25 cellular contexts compared by ENCODE assay signal in genomic region chr2:204670756-204671155, GRCh38.
"Had no signal": no experiment of that assay in that cellular context is flagged by ENCODE, and none has a peak within 500 bp of the region (broad histone marks: within the 10 kb centered on the region; RNA-seq: fewer than 3 reads in every experiment).

No MANE protein-coding gene starts in this region.

- H3K36me3 Mint-ChIP-seq: naive B cell; natural killer cell; stimulated activated naive B cell treated with anti-CD40 and anti-IgM and Interleukin-4, amounts not matched to agents 10 μg/mL and 1 μg/mL and 100 μg/mL, for 72 hours had no signal

- H3K36me3 ChIP-seq: lower lobe of right lung, ovary, right atrium auricular region, stomach, thyroid gland, transverse colon, upper lobe of left lung had no signal

- H3K27ac Mint-ChIP-seq: mesothelial cell of epicardium; naive B cell; natural killer cell; progenitor cell of endocrine pancreas; stimulated activated naive B cell treated with anti-CD40 and anti-IgM and Interleukin-4, amounts not matched to agents 10 μg/mL and 1 μg/mL and 100 μg/mL, for 72 hours had no signal

- H3K4me3 Mint-ChIP-seq: mesothelial cell of epicardium; naive B cell; natural killer cell; stimulated activated naive B cell treated with anti-CD40 and anti-IgM and Interleukin-4, amounts not matched to agents 10 μg/mL and 1 μg/mL and 100 μg/mL, for 72 hours had no signal

- ATAC-seq: left ventricle myocardium superior; lower lobe of right lung; natural killer cell; sciatic nerve; stimulated activated naive B cell treated with anti-CD40 and anti-IgM and Interleukin-4, amounts not matched to agents 10 μg/mL and 1 μg/mL and 100 μg/mL, for 72 hours; stimulated activated naive CD8-positive, alpha-beta T cell treated with anti-CD3 and anti-CD28 coated beads, Interleukin-15, Interleukin-2, amounts not matched to agents 100 U/mL and 50 U/mL, for 24 hours had no signal

- H3K9me3 ChIP-seq: lower lobe of right lung, ovary, right atrium auricular region, stomach, testis, thyroid gland, transverse colon, upper lobe of left lung had no signal

- H3K4me1 Mint-ChIP-seq: naive B cell; natural killer cell; stimulated activated naive B cell treated with anti-CD40 and anti-IgM and Interleukin-4, amounts not matched to agents 10 μg/mL and 1 μg/mL and 100 μg/mL, for 72 hours had no signal

- H3K4me2 ChIP-seq: hepatocyte had no signal

- H3K27me3 ChIP-seq: hepatocyte, ovary, right atrium auricular region, stomach, testis, thyroid gland, transverse colon, upper lobe of left lung had no signal

- H3K9me3 Mint-ChIP-seq: mesothelial cell of epicardium; stimulated activated naive B cell treated with anti-CD40 and anti-IgM and Interleukin-4, amounts not matched to agents 10 μg/mL and 1 μg/mL and 100 μg/mL, for 72 hours had no signal

- H3K4me3 ChIP-seq: hepatocyte, lower lobe of right lung, ovary, right atrium auricular region, skin epidermis, stomach, testis, thyroid gland, transverse colon, upper lobe of left lung had no signal

- DNase-seq: islet precursor cell; left ventricle myocardium superior; lower lobe of right lung; mammary epithelial cell; mesendoderm; naive B cell; natural killer cell; ovary; stimulated activated CD4-positive, alpha-beta T cell treated with anti-CD3 and anti-CD28 coated beads, Interleukin-12 subunit alpha, Interleukin-12 subunit beta, amount 100 ng/mL, for 4 hours; stimulated activated CD4-positive, alpha-beta T cell treated with anti-CD3 and anti-CD28 coated beads, Interleukin-15, amount 100 ng/mL, for 24 hours; stimulated activated CD4-positive, alpha-beta T cell treated with anti-CD3 and anti-CD28 coated beads, Interleukin-2, amount 100 ng/mL, for 24 hours; stimulated activated CD4-positive, alpha-beta T cell treated with anti-CD3 and anti-CD28 coated beads, Interleukin-4, amount 100 ng/mL, for 1 hour; stimulated activated naive B cell treated with anti-CD40 and anti-IgM and Interleukin-4, amounts not matched to agents 10 μg/mL and 1 μg/mL and 100 μg/mL, for 72 hours; stimulated activated naive CD8-positive, alpha-beta T cell treated with anti-CD3 and anti-CD28 coated beads, Interleukin-15, Interleukin-2, amounts not matched to agents 100 U/mL and 50 U/mL, for 24 hours; testis; thyroid gland; transverse colon; upper lobe of left lung had no signal

- H3K27me3 Mint-ChIP-seq: naive B cell; progenitor cell of endocrine pancreas; stimulated activated naive B cell treated with anti-CD40 and anti-IgM and Interleukin-4, amounts not matched to agents 10 μg/mL and 1 μg/mL and 100 μg/mL, for 72 hours had no signal

- H3K4me1 ChIP-seq: testis had no signal

- H2AFZ ChIP-seq: hepatocyte had no signal

- H3K27ac ChIP-seq: lower lobe of right lung, ovary, right atrium auricular region, skin epidermis, stomach, testis, thyroid gland, transverse colon had no signal
